In genomic region chr7:120991570-120991969, GRCh38 we compare ENCODE assay signal across 15 cellular contexts. TPM values are rescaled to one million over a fixed set of nuclear protein-coding genes. Genes with fewer than 3 reads are reported as not detected.
DNase-seq lines count a peak whose midpoint lies in the region; ATAC-seq and TF ChIP-seq lines count a peak whose summit lies in the region.
"Had no signal": no experiment of that assay in that cellular context is flagged by ENCODE, and none has a peak within 500 bp of the region (broad histone marks: within the 10 kb centered on the region; RNA-seq: fewer than 3 reads in every experiment).

No MANE protein-coding gene starts in this region.

- H3K4me2 ChIP-seq in SK-N-SH = peak overlapping the region; percentile 86

- peaks cover 56% of the 10 kb centered on the region for H3K27me3 Mint-ChIP-seq in activated CD8-positive, alpha-beta memory T cell treated with anti-CD3 and anti-CD28 coated beads, Interleukin-2, amount 10 ng/mL, durations not matched to agents 7 days and 5 days

- CTCF ChIA-PET in SK-N-SH (lab: Yijun Ruan, JAX) = interaction anchor here (1.0 to 8.9 kb wide), 7 partner anchors 9 to 391 kb away, joined by 3 to 397 read pairs (median 4); no protein-coding TSS in a partner anchor
- CTCF ChIA-PET in activated CD8-positive, alpha-beta memory T cell treated with anti-CD3 and anti-CD28 coated beads, Interleukin-2, amount 10 ng/mL, durations not matched to agents 7 days and 5 days (lab: Charles Lee) = interaction anchor here (1.1 kb wide), 1 partner anchor 24 kb away, joined by 3 read pairs; no protein-coding TSS in a partner anchor

- H3K36me3 ChIP-seq in SK-N-SH (replicated peaks in 1 of 2; ENCODE audit: control insufficient read depth in 1 of 2, insufficient read depth in 2 of 2, low read length in 1 of 2) = no peaks in the 10 kb centered on the region
- no peaks in the 10 kb centered on the region for H3K36me3 ChIP-seq in gastroesophageal sphincter
- no peaks in the 10 kb centered on the region for H3K36me3 ChIP-seq in stomach

- H3K27me3 ChIP-seq in SK-N-SH (ENCODE audit: insufficient read depth) (no peaks in the 10 kb centered on the region), gastroesophageal sphincter (no peaks in the 10 kb centered on the region), stomach (peaks cover 0 to 5% (median 3%) of the 10 kb centered on the region in 3 donors)

- ATAC-seq in gastroesophageal sphincter = no peak
- no peak for ATAC-seq in activated CD8-positive, alpha-beta memory T cell treated with anti-CD3 and anti-CD28 coated beads, Interleukin-2, amount 10 ng/mL, durations not matched to agents 7 days and 5 days
- ATAC-seq: stimulated activated naive CD8-positive, alpha-beta T cell treated with anti-CD3 and anti-CD28 coated beads, Interleukin-15, amount 100 ng/mL, for 72 hours had no signal

- H3K36me3 Mint-ChIP-seq in activated CD8-positive, alpha-beta memory T cell treated with anti-CD3 and anti-CD28 coated beads, Interleukin-2, amount 10 ng/mL, durations not matched to agents 7 days and 5 days = peaks cover 3% of the 10 kb centered on the region
- H3K36me3 Mint-ChIP-seq: activated CD4-positive, alpha-beta memory T cell treated with anti-CD3 and anti-CD28 coated beads for 36 hours; activated naive CD8-positive, alpha-beta T cell had no signal

- no peak for TF ChIP-seq RAD21 in SK-N-SH (IDR thresholded peaks at IDR 0.05; ENCODE audit: low read length)

- DNase-seq in EH (ENCODE audit: low read depth) = peak; percentile 85
- no peak for DNase-seq in SK-N-SH
- DNase-seq in stomach = no peak
- DNase-seq in D341Med (ENCODE audit: low spot score) = no peak
- DNase-seq in ecto neural progenitor cell (ENCODE audit: low spot score) = no peak
- DNase-seq in activated CD8-positive, alpha-beta memory T cell treated with anti-CD3 and anti-CD28 coated beads, Interleukin-2, amount 10 ng/mL, durations not matched to agents 7 days and 5 days = no peak
- no peak for DNase-seq in cortex of kidney (lab: John Stamatoyannopoulos, UW)
- DNase-seq: activated CD4-positive, alpha-beta memory T cell treated with anti-CD3 and anti-CD28 coated beads for 36 hours; DMS153; KBM-7; midbrain; stimulated activated CD4-positive, alpha-beta T cell treated with anti-CD3 and anti-CD28 coated beads, Interleukin-15, amount 100 ng/mL, for 24 hours; stimulated activated naive CD8-positive, alpha-beta T cell treated with anti-CD3 and anti-CD28 coated beads, Interleukin-15, amount 100 ng/mL, for 72 hours had no signal

- peak in 1 of 2 experiments; percentile 39; a peak in 1 of 4 replicates for TF ChIP-seq EP300 in SK-N-SH (IDR thresholded peaks at IDR 0.05; ENCODE audit: borderline replicate concordance in 1 of 2, low read depth in 1 of 2, low read length in 1 of 2)
- no peak for TF ChIP-seq EP300 in gastroesophageal sphincter (IDR thresholded peaks at IDR 0.05)
- no peak for TF ChIP-seq EP300 in stomach (IDR thresholded peaks at IDR 0.05)

- H4K20me1 ChIP-seq in SK-N-SH (ENCODE audit: insufficient read depth) = no peaks in the 10 kb centered on the region

- H3K4me1 ChIP-seq in SK-N-SH (ENCODE audit: control insufficient read depth in 1 of 2, insufficient read depth in 2 of 2, low read depth in 1 of 2, low read length in 1 of 2) (peaks cover 29 to 35% of the 10 kb centered on the region in 2 experiments; a peak in 3 of 4 replicates), gastroesophageal sphincter (peaks cover 6 to 75% (median 8%) of the 10 kb centered on the region in 3 donors), stomach (peaks cover 0 to 46% (median 27%) of the 10 kb centered on the region in 4 donors)

- peak overlapping the region; percentile 28 to 62 for H3K4me3 ChIP-seq in SK-N-SH (ENCODE audit: low read depth in 2 of 2, low read length in 1 of 2)
- peak overlapping the region; percentile 24 to 55 for H3K4me3 ChIP-seq in gastroesophageal sphincter
- peak overlapping the region; percentile 28 to 50 (median 44) for H3K4me3 ChIP-seq in stomach

- peak overlapping the region; percentile 62; the same call in 1 of the 2 replicates for H3K9ac ChIP-seq in SK-N-SH

- H3K4me3 Mint-ChIP-seq in activated CD8-positive, alpha-beta memory T cell treated with anti-CD3 and anti-CD28 coated beads, Interleukin-2, amount 10 ng/mL, durations not matched to agents 7 days and 5 days = no peak overlapping the region
- H3K4me3 Mint-ChIP-seq: activated CD4-positive, alpha-beta memory T cell treated with anti-CD3 and anti-CD28 coated beads for 36 hours; activated naive CD8-positive, alpha-beta T cell; stimulated activated naive CD8-positive, alpha-beta T cell treated with anti-CD3 and anti-CD28 coated beads, Interleukin-15, amount 100 ng/mL, for 72 hours had no signal

- peaks cover 33% of the 10 kb centered on the region for H3F3A ChIP-seq in SK-N-SH (replicated peaks; ENCODE audit: insufficient read depth)

- peak overlapping the region; percentile 86; the same call in 1 of the 2 replicates for H2AFZ ChIP-seq in SK-N-SH (ENCODE audit: low read depth)

- no peaks in the 10 kb centered on the region for H3K9me3 Mint-ChIP-seq in activated CD8-positive, alpha-beta memory T cell treated with anti-CD3 and anti-CD28 coated beads, Interleukin-2, amount 10 ng/mL, durations not matched to agents 7 days and 5 days (ENCODE audit: low read depth)
- H3K9me3 Mint-ChIP-seq: activated CD4-positive, alpha-beta memory T cell treated with anti-CD3 and anti-CD28 coated beads for 36 hours; stimulated activated naive CD8-positive, alpha-beta T cell treated with anti-CD3 and anti-CD28 coated beads, Interleukin-15, amount 100 ng/mL, for 72 hours had no signal

- no peak overlapping the region for H3K27ac Mint-ChIP-seq in activated CD8-positive, alpha-beta memory T cell treated with anti-CD3 and anti-CD28 coated beads, Interleukin-2, amount 10 ng/mL, durations not matched to agents 7 days and 5 days
- H3K27ac Mint-ChIP-seq: activated CD4-positive, alpha-beta memory T cell treated with anti-CD3 and anti-CD28 coated beads for 36 hours; activated naive CD8-positive, alpha-beta T cell; stimulated activated naive CD8-positive, alpha-beta T cell treated with anti-CD3 and anti-CD28 coated beads, Interleukin-15, amount 100 ng/mL, for 72 hours had no signal

- WGBS in SK-N-SH (ENCODE audit: low lambda C conversion rate) = 2% methylated on average over 2 of the region's 2 CpGs
- WGBS in gastroesophageal sphincter (ENCODE audit: low coverage in 1 of 2), 2 donors = 0 to 11% methylated on average over 2 of the region's 2 CpGs
- 14 to 50% (median 36%) methylated on average over 2 of the region's 2 CpGs for WGBS in stomach, 5 donors

- H3K9me2 ChIP-seq in SK-N-SH = no peaks in the 10 kb centered on the region

- H3K79me2 ChIP-seq in SK-N-SH (ENCODE audit: insufficient read depth) = peaks cover 26% of the 10 kb centered on the region

- TF ChIP-seq CTCF in SK-N-SH (IDR thresholded peaks at IDR 0.05) (no peak), gastroesophageal sphincter (IDR thresholded peaks at IDR 0.05) (no peak), stomach (IDR thresholded peaks at IDR 0.05) (no peak)

- POLR2A ChIA-PET in SK-N-SH (lab: Yijun Ruan, JAX) = interaction anchor here (0.7 kb wide), 1 partner anchor 34 kb away, joined by 4 read pairs; no protein-coding TSS in a partner anchor

- H3K27ac ChIP-seq in SK-N-SH (ENCODE audit: low read depth in 2 of 2, low read length in 1 of 2) (peak overlapping the region; percentile 66 to 70), gastroesophageal sphincter (peak overlapping the region; percentile 75 to 97 (median 88)), stomach (peak overlapping the region in 4 of 5 donors; percentile 77 to 90 (median 86))

- intact Hi-C loops in stomach (cut with DNase I; ENCODE audit: low total_unique reads) = no loop called here

- TF ChIP-seq POLR2A in gastroesophageal sphincter (IDR thresholded peaks at IDR 0.05) (no peak), stomach (IDR thresholded peaks at IDR 0.05) (no peak)

- peaks cover 24% of the 10 kb centered on the region for H3K4me1 Mint-ChIP-seq in activated CD8-positive, alpha-beta memory T cell treated with anti-CD3 and anti-CD28 coated beads, Interleukin-2, amount 10 ng/mL, durations not matched to agents 7 days and 5 days

- H3K9me3 ChIP-seq in SK-N-SH (no peaks in the 10 kb centered on the region), gastroesophageal sphincter (no peaks in the 10 kb centered on the region), stomach (no peaks in the 10 kb centered on the region)

TF ChIP-seq in SK-N-SH, 30 proteins besides CTCF, POLR2A, EP300 and RAD21 (continues in another document):
- TF ChIP-seq CHD2 (IDR thresholded peaks at IDR 0.05; ENCODE audit: low read length, partially characterized antibody) (no peak), GATA2 (CRISPR knock-in tag; IDR thresholded peaks at IDR 0.05) (no peak), NFIC (IDR thresholded peaks at IDR 0.05; ENCODE audit: borderline replicate concordance) (peak; percentile 47; the same call in 1 of the 2 replicates), MEF2A (IDR thresholded peaks at IDR 0.05; ENCODE audit: borderline replicate concordance, low read depth) (peak; percentile 54; the same call in 1 of the 2 replicates), TAF1 (IDR thresholded peaks at IDR 0.05; ENCODE audit: borderline replicate concordance, low read depth, low read length) (no peak)

RNA-seq across cellular contexts. Expression of gene CPED1, which starts 3.1 kb away (rescaled TPM):
- polyA plus RNA-seq in SK-N-SH (2012; rRNA removed) (4.4 and 4.8 TPM in 2 replicates), stomach (1 to 10 TPM; 3.0 to 3.7 (median 3.2) TPM)
- 5.4 and 6.5 TPM in 2 replicates for polyA plus RNA-seq in SK-N-SH (2012; cell fraction: cytosol; rRNA removed)
- polyA plus RNA-seq in SK-N-SH (2012; cell fraction: nucleus; rRNA removed) = 6.0 and 6.2 TPM in 2 replicates
- total RNA-seq in gastroesophageal sphincter (10 to 100 TPM; 35.1 to 97.7 (median 60.5) TPM), stomach (10 to 100 TPM in 4 of 5 donors, 1 to 10 TPM in 1; 8.4 to 58.7 (median 44.9) TPM)
- under 1 TPM in 1 of 2 experiments, not detected in 1; 0.16 TPM for total RNA-seq in activated CD8-positive, alpha-beta memory T cell treated with anti-CD3 and anti-CD28 coated beads, Interleukin-2, amount 10 ng/mL, durations not matched to agents 7 days and 5 days
- total RNA-seq: activated CD4-positive, alpha-beta memory T cell treated with anti-CD3 and anti-CD28 coated beads for 36 hours had no signal

RNA-seq across cellular contexts. Expression of gene ING3, which starts 41.0 kb away (rescaled TPM):
- polyA plus RNA-seq in SK-N-SH (2012; rRNA removed) = 8.3 and 12.5 TPM in 2 replicates
- 11.8 and 15.3 TPM in 2 replicates for polyA plus RNA-seq in SK-N-SH (2012; cell fraction: cytosol; rRNA removed)
- polyA plus RNA-seq in SK-N-SH (2012; cell fraction: nucleus; rRNA removed) = 7.1 and 19.0 TPM in 2 replicates
- 10 to 100 TPM; 11.2 to 23.0 (median 16.7) TPM for total RNA-seq in gastroesophageal sphincter
- total RNA-seq in stomach = 10 to 100 TPM in 4 of 5 donors, 1 to 10 TPM in 1; 8.4 to 37.1 (median 26.3) TPM
- polyA plus RNA-seq in stomach = 10 to 100 TPM in 2 of 3 donors, 1 to 10 TPM in 1; 6.3 to 17.1 (median 10.0) TPM
- total RNA-seq in activated CD8-positive, alpha-beta memory T cell treated with anti-CD3 and anti-CD28 coated beads, Interleukin-2, amount 10 ng/mL, durations not matched to agents 7 days and 5 days = 10 to 100 TPM; 23.3 to 28.2 TPM

Comparison
In these comparisons a context has a peak if more than half of its experiments do, and no peak if none do; other contexts are left out.
1. RNA of gene CPED1, which starts 3.1 kb away (total RNA-seq): 35.1 to 97.7 TPM in gastroesophageal sphincter and 8.4 to 58.7 TPM in stomach; 0.16 TPM in activated CD8-positive, alpha-beta memory T cell treated with anti-CD3 and anti-CD28 coated beads, Interleukin-2, amount 10 ng/mL, durations not matched to agents 7 days and 5 days; every median in the first group is over 4 times any median in the second.
2. Peak in every context shown above with its lines, with median percentiles within 50 percentile points of each other: H3K27ac ChIP-seq and H3K4me3 ChIP-seq.